ENCODE assay signal across 1 cellular context in genomic region chr17:8997994-8998628, GRCh38.
TF ChIP-seq lines count a peak whose summit lies in the region.

No MANE protein-coding gene starts in this region.

TF ChIP-seq in HEK293, 187 proteins besides CTCF, POLR2A, EP300 and RAD21 (continued from another document):
- TF ChIP-seq, protein P1, sequence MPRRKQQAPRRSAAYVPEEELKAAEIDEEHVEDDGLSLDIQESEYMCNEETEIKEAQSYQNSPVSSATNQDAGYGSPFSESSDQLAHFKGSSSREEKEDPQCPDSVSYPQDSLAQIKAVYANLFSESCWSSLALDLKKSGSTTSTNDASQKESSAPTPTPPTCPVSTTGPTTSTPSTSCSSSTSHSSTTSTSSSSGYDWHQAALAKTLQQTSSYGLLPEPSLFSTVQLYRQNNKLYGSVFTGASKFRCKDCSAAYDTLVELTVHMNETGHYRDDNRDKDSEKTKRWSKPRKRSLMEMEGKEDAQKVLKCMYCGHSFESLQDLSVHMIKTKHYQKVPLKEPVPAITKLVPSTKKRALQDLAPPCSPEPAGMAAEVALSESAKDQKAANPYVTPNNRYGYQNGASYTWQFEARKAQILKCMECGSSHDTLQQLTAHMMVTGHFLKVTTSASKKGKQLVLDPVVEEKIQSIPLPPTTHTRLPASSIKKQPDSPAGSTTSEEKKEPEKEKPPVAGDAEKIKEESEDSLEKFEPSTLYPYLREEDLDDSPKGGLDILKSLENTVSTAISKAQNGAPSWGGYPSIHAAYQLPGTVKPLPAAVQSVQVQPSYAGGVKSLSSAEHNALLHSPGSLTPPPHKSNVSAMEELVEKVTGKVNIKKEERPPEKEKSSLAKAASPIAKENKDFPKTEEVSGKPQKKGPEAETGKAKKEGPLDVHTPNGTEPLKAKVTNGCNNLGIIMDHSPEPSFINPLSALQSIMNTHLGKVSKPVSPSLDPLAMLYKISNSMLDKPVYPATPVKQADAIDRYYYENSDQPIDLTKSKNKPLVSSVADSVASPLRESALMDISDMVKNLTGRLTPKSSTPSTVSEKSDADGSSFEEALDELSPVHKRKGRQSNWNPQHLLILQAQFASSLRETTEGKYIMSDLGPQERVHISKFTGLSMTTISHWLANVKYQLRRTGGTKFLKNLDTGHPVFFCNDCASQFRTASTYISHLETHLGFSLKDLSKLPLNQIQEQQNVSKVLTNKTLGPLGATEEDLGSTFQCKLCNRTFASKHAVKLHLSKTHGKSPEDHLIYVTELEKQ (tag by site-specific recombination; IDR thresholded peaks at IDR 0.05; ENCODE audit: borderline replicate concordance), result no peak
- no peak for TF ChIP-seq ZNF747 (tag by site-specific recombination; IDR thresholded peaks at IDR 0.05)
- no peak for TF ChIP-seq ZNF311 (tag by site-specific recombination; IDR thresholded peaks at IDR 0.05; ENCODE audit: borderline replicate concordance)
- TF ChIP-seq ZNF776 (tag by site-specific recombination; IDR thresholded peaks at IDR 0.05; ENCODE audit: borderline replicate concordance), result no peak
- TF ChIP-seq ZNF354C (tag by site-specific recombination; IDR thresholded peaks at IDR 0.05; ENCODE audit: borderline replicate concordance, low read depth), result no peak
- TF ChIP-seq TRIM28 (IDR thresholded peaks at IDR 0.05; ENCODE audit: borderline replicate concordance, low read length), result no peak
